7 cellular contexts compared by ENCODE assay signal in the genomic region with DNA sequence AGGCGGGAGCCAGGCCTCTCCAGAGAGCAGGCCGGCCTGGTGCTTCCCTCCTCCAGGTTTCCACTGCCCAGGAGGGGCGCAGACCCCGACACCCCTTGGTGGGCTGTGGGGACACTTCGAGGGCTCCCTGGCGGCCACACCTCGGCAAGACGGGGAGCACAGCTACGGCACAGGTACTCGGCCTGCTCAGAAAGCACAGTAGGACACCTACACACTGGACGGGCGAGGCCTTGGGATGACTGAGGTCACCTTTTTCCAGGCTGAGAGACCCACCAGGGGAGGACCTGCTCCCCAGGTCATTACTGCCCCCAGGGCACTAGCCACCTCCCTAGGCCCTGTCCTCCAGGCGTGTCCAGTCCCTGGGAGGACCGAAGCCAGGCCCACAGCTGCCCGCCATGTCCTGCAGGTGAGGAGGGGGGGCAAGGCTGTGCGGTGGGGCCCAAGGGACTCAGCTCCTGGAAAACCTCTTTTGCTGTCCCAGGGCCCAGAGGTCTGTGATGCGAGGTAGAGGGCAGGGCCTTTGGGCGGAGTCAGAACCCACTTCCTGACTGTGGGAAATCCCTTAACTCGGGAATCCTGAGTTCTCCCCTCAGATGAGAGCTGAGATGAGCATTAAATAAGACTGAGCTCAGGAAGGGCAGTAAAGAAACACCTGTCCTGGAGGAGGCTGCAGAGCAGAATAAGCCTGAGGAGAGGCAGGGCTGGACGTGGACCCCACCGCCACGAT.
DNase-seq lines count a peak whose midpoint lies in the region; ATAC-seq and TF ChIP-seq lines count a peak whose summit lies in the region.
"Not testable (repeated sequence)": the region's sequence is repeated elsewhere in the genome, so short reads cannot be mapped to it uniquely, and the experiment has no call there.

No MANE protein-coding gene starts in this region.

- H3K4me3 ChIP-seq in GM23338; endodermal cell (ENCODE audit: low read length): not testable (repeated sequence)

- H3K79me2 ChIP-seq in GM23338 (replicated peaks; ENCODE audit: insufficient read depth), result not testable (repeated sequence)

- not testable (repeated sequence) for H3K9me3 ChIP-seq in endodermal cell (ENCODE audit: control insufficient read depth, low read length)

- not testable (repeated sequence) for H3K4me1 Mint-ChIP-seq in GM23338; endodermal cell; osteocyte (ENCODE audit: unreplicated experiment); stimulated activated effector memory CD8-positive, alpha-beta T cell treated with anti-CD3 and anti-CD28 coated beads, Interleukin-12 subunit alpha, Interleukin-12 subunit beta, amount 100 ng/mL, for 72 hours

- not testable (repeated sequence) for H3K27ac Mint-ChIP-seq in GM23338; endodermal cell; osteocyte (ENCODE audit: unreplicated experiment); stimulated activated effector memory CD8-positive, alpha-beta T cell treated with anti-CD3 and anti-CD28 coated beads, Interleukin-12 subunit alpha, Interleukin-12 subunit beta, amount 100 ng/mL, for 72 hours

- H3K27me3 ChIP-seq in GM23338 (ENCODE audit: insufficient read depth); endodermal cell (ENCODE audit: control insufficient read depth, insufficient read depth, low read length, poor library complexity, severe bottlenecking): not testable (repeated sequence)

- not testable (repeated sequence) for H3K36me3 ChIP-seq in GM23338 (ENCODE audit: insufficient read depth); endodermal cell (ENCODE audit: control insufficient read depth, insufficient read depth, low read length)

- H2AFZ ChIP-seq in GM23338, result not testable (repeated sequence)

- H3K9me2 ChIP-seq in GM23338 (ENCODE audit: insufficient read depth), result not testable (repeated sequence)

- H4K20me1 ChIP-seq in GM23338 (replicated peaks; ENCODE audit: insufficient read depth), result not testable (repeated sequence)

- not testable (repeated sequence) for H3K27ac ChIP-seq in GM23338 (ENCODE audit: low read depth); endodermal cell (ENCODE audit: low read depth, low read length)

- not testable (repeated sequence) for H3K4me3 Mint-ChIP-seq in GM23338; endodermal cell; osteocyte (ENCODE audit: unreplicated experiment); stimulated activated effector memory CD8-positive, alpha-beta T cell treated with anti-CD3 and anti-CD28 coated beads, Interleukin-12 subunit alpha, Interleukin-12 subunit beta, amount 100 ng/mL, for 72 hours

- DNase-seq in GM23338 (ENCODE audit: low spot score); stimulated activated effector memory CD8-positive, alpha-beta T cell treated with anti-CD3 and anti-CD28 coated beads, Interleukin-12 subunit alpha, Interleukin-12 subunit beta, amount 100 ng/mL, for 72 hours (ENCODE audit: low spot score in 2 of 2): not testable (repeated sequence)
- DNase-seq in M059J (ENCODE audit: low read depth) (peak; percentile 0), SW480 (ENCODE audit: low spot score) (peak; percentile 1), endodermal cell (peak; percentile 38), kidney tubule cell (ENCODE audit: low spot score) (peak; percentile 1), osteocyte (ENCODE audit: extremely low spot score, unreplicated experiment) (peak; percentile 73)

- not testable (repeated sequence) for H3K4me1 ChIP-seq in GM23338 (ENCODE audit: insufficient read depth); endodermal cell (ENCODE audit: control insufficient read depth, insufficient read depth, low read length)

- H3K36me3 Mint-ChIP-seq in GM23338 (ENCODE audit: low read depth); endodermal cell (ENCODE audit: low read depth); osteocyte (ENCODE audit: unreplicated experiment); stimulated activated effector memory CD8-positive, alpha-beta T cell treated with anti-CD3 and anti-CD28 coated beads, Interleukin-12 subunit alpha, Interleukin-12 subunit beta, amount 100 ng/mL, for 72 hours: not testable (repeated sequence)

- not testable (repeated sequence) for H3K9ac ChIP-seq in endodermal cell (ENCODE audit: extremely low read depth, low read length, poor library complexity, severe bottlenecking)

- not testable (repeated sequence) for H3K4me2 ChIP-seq in GM23338

- H3K27me3 Mint-ChIP-seq in GM23338 (ENCODE audit: insufficient read depth, low read depth, poor library complexity); endodermal cell (ENCODE audit: insufficient read depth); osteocyte (ENCODE audit: unreplicated experiment): not testable (repeated sequence)

- ATAC-seq in GM23338, result peak; percentile 25
- peak; percentile 4 for ATAC-seq in stimulated activated effector memory CD8-positive, alpha-beta T cell treated with anti-CD3 and anti-CD28 coated beads, Interleukin-12 subunit alpha, Interleukin-12 subunit beta, amount 100 ng/mL, for 72 hours

- H3K9me3 Mint-ChIP-seq in GM23338; endodermal cell; osteocyte (ENCODE audit: unreplicated experiment); stimulated activated effector memory CD8-positive, alpha-beta T cell treated with anti-CD3 and anti-CD28 coated beads, Interleukin-12 subunit alpha, Interleukin-12 subunit beta, amount 100 ng/mL, for 72 hours: not testable (repeated sequence)

- 87 to 91% methylated on average over 3 to 11 of the region's 22 CpGs for WGBS in endodermal cell (ENCODE audit: insufficient coverage in 1 of 2, insufficient read length in 1 of 2), 2 experiments

- not testable (repeated sequence) for TF ChIP-seq CTCF in GM23338 (conservative IDR thresholded peaks at IDR 0.05; ENCODE audit: low read depth in 2 of 2); endodermal cell (conservative IDR thresholded peaks at IDR 0.05); osteocyte (IDR thresholded peaks at IDR 0.05)

- H3F3A ChIP-seq in GM23338 (replicated peaks; ENCODE audit: low read depth), result not testable (repeated sequence)
